ENCODE assay signal across 1 cellular context in the genomic region with DNA sequence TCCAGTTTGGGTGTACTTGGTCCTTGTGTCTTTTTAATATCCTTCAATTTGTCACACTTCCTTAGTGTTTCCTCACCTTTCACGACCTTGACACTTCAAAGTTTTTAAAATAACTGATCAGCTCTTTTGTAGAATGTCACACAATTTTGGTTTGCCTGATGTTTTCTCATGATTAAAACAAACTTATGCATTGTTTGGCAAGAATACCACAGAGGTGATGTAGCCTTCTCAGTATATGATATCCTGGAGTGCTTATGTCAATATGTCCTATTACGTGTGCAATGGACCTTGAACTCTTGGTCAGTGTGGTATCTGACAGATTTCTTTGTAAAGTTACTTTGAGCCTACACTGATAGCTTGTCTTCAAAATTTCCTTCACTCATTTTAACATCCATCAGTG.
TF ChIP-seq lines count a peak whose summit lies in the region.

No MANE protein-coding gene starts in this region.

TF ChIP-seq in HepG2, 621 proteins besides CTCF, POLR2A, EP300 and RAD21 (continued from another document and continues in another):
- TF ChIP-seq, protein P1, sequence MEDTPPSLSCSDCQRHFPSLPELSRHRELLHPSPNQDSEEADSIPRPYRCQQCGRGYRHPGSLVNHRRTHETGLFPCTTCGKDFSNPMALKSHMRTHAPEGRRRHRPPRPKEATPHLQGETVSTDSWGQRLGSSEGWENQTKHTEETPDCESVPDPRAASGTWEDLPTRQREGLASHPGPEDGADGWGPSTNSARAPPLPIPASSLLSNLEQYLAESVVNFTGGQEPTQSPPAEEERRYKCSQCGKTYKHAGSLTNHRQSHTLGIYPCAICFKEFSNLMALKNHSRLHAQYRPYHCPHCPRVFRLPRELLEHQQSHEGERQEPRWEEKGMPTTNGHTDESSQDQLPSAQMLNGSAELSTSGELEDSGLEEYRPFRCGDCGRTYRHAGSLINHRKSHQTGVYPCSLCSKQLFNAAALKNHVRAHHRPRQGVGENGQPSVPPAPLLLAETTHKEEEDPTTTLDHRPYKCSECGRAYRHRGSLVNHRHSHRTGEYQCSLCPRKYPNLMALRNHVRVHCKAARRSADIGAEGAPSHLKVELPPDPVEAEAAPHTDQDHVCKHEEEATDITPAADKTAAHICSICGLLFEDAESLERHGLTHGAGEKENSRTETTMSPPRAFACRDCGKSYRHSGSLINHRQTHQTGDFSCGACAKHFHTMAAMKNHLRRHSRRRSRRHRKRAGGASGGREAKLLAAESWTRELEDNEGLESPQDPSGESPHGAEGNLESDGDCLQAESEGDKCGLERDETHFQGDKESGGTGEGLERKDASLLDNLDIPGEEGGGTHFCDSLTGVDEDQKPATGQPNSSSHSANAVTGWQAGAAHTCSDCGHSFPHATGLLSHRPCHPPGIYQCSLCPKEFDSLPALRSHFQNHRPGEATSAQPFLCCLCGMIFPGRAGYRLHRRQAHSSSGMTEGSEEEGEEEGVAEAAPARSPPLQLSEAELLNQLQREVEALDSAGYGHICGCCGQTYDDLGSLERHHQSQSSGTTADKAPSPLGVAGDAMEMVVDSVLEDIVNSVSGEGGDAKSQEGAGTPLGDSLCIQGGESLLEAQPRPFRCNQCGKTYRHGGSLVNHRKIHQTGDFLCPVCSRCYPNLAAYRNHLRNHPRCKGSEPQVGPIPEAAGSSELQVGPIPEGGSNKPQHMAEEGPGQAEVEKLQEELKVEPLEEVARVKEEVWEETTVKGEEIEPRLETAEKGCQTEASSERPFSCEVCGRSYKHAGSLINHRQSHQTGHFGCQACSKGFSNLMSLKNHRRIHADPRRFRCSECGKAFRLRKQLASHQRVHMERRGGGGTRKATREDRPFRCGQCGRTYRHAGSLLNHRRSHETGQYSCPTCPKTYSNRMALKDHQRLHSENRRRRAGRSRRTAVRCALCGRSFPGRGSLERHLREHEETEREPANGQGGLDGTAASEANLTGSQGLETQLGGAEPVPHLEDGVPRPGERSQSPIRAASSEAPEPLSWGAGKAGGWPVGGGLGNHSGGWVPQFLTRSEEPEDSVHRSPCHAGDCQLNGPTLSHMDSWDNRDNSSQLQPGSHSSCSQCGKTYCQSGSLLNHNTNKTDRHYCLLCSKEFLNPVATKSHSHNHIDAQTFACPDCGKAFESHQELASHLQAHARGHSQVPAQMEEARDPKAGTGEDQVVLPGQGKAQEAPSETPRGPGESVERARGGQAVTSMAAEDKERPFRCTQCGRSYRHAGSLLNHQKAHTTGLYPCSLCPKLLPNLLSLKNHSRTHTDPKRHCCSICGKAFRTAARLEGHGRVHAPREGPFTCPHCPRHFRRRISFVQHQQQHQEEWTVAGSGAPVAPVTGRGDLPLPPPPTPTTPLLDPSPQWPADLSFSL (CRISPR knock-in tag; IDR thresholded peaks at IDR 0.05) = peak; percentile 69; the same call in 1 of the 2 replicates
- TF ChIP-seq, protein P2, sequence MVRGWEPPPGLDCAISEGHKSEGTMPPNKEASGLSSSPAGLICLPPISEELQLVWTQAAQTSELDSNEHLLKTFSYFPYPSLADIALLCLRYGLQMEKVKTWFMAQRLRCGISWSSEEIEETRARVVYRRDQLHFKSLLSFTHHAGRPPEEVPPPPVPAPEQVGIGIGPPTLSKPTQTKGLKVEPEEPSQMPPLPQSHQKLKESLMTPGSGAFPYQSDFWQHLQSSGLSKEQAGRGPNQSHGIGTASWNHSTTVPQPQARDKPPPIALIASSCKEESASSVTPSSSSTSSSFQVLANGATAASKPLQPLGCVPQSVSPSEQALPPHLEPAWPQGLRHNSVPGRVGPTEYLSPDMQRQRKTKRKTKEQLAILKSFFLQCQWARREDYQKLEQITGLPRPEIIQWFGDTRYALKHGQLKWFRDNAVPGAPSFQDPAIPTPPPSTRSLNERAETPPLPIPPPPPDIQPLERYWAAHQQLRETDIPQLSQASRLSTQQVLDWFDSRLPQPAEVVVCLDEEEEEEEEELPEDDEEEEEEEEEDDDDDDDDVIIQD (CRISPR knock-in tag; IDR thresholded peaks at IDR 0.05; ENCODE audit: low read depth) = 0 out of 2 replicates have a peak, but pooled peaks have one; percentile 53
- TF ChIP-seq, protein P3, sequence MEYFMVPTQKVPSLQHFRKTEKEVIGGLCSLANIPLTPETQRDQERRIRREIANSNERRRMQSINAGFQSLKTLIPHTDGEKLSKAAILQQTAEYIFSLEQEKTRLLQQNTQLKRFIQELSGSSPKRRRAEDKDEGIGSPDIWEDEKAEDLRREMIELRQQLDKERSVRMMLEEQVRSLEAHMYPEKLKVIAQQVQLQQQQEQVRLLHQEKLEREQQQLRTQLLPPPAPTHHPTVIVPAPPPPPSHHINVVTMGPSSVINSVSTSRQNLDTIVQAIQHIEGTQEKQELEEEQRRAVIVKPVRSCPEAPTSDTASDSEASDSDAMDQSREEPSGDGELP (IDR thresholded peaks at IDR 0.05; ENCODE audit: borderline replicate concordance, low read depth) = no peak; the same call in 1 of the 2 replicates
- peak; percentile 71 for TF ChIP-seq CEBPB (IDR thresholded peaks at IDR 0.05; ENCODE audit: borderline replicate concordance, low read depth, low read length)
- TF ChIP-seq ZNF12 (CRISPR knock-in tag; IDR thresholded peaks at IDR 0.05) = peak; percentile 60; the same call in 1 of the 2 replicates
- peak; percentile 80; the same call in 1 of the 2 replicates for TF ChIP-seq ZNF792 (CRISPR knock-in tag; IDR thresholded peaks at IDR 0.05)
- TF ChIP-seq ZNF761 (CRISPR knock-in tag; conservative IDR thresholded peaks at IDR 0.05) = no peak
- TF ChIP-seq HNRNPK (IDR thresholded peaks at IDR 0.05; ENCODE audit: low read depth, low read length, poor library complexity, severe bottlenecking) = no peak
- no peak for TF ChIP-seq ZNF230 (CRISPR knock-in tag; IDR thresholded peaks at IDR 0.05)
- no peak for TF ChIP-seq SOX13 (IDR thresholded peaks at IDR 0.05)
- peak in 1 of 2 experiments; percentile 94; a peak in 2 of 4 replicates for TF ChIP-seq SOX13 (CRISPR knock-in tag; conservative IDR thresholded peaks at IDR 0.05 in 1 of 2, IDR thresholded peaks at IDR 0.05 in 1 of 2)
- TF ChIP-seq, protein P4, sequence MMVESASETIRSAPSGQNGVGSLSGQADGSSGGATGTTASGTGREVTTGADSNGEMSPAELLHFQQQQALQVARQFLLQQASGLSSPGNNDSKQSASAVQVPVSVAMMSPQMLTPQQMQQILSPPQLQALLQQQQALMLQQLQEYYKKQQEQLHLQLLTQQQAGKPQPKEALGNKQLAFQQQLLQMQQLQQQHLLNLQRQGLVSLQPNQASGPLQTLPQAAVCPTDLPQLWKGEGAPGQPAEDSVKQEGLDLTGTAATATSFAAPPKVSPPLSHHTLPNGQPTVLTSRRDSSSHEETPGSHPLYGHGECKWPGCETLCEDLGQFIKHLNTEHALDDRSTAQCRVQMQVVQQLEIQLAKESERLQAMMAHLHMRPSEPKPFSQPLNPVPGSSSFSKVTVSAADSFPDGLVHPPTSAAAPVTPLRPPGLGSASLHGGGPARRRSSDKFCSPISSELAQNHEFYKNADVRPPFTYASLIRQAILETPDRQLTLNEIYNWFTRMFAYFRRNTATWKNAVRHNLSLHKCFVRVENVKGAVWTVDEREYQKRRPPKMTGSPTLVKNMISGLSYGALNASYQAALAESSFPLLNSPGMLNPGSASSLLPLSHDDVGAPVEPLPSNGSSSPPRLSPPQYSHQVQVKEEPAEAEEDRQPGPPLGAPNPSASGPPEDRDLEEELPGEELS (CRISPR knock-in tag; IDR thresholded peaks at IDR 0.05) = peak; percentile 73
- TF ChIP-seq KDM3A (CRISPR knock-in tag; IDR thresholded peaks at IDR 0.05; ENCODE audit: low read depth) = peak; percentile 62; the same call in 1 of the 2 replicates
- peak; percentile 74 for TF ChIP-seq FOSL2 (CRISPR knock-in tag; IDR thresholded peaks at IDR 0.05)
- TF ChIP-seq THAP11 (CRISPR knock-in tag; IDR thresholded peaks at IDR 0.05) = peak; percentile 67
- TF ChIP-seq NFRKB (IDR thresholded peaks at IDR 0.05) = no peak
- TF ChIP-seq FOXA1 (IDR thresholded peaks at IDR 0.05) = peak; percentile 78
- peak; percentile 99 for TF ChIP-seq FOXA1 (CRISPR knock-in tag; IDR thresholded peaks at IDR 0.05)
- TF ChIP-seq JARID2 (CRISPR knock-in tag; IDR thresholded peaks at IDR 0.05; ENCODE audit: insufficient replicate concordance) = no peak
- TF ChIP-seq LCORL (IDR thresholded peaks at IDR 0.05) = no peak; the same call in 1 of the 2 replicates
- TF ChIP-seq LCORL (CRISPR knock-in tag; IDR thresholded peaks at IDR 0.05) = peak; percentile 53; the same call in 1 of the 2 replicates
- peak; percentile 77 for TF ChIP-seq HDAC2 (CRISPR knock-in tag; IDR thresholded peaks at IDR 0.05)
- 0 out of 2 replicates have a peak, but pooled peaks have one; percentile 14 for TF ChIP-seq ZSCAN9 (CRISPR knock-in tag; IDR thresholded peaks at IDR 0.05; ENCODE audit: borderline replicate concordance)
- TF ChIP-seq, protein P5, sequence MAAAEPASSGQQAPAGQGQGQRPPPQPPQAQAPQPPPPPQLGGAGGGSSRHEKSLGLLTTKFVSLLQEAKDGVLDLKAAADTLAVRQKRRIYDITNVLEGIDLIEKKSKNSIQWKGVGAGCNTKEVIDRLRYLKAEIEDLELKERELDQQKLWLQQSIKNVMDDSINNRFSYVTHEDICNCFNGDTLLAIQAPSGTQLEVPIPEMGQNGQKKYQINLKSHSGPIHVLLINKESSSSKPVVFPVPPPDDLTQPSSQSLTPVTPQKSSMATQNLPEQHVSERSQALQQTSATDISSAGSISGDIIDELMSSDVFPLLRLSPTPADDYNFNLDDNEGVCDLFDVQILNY (CRISPR knock-in tag; conservative IDR thresholded peaks at IDR 0.05) = no peak
- TF ChIP-seq, protein P6, sequence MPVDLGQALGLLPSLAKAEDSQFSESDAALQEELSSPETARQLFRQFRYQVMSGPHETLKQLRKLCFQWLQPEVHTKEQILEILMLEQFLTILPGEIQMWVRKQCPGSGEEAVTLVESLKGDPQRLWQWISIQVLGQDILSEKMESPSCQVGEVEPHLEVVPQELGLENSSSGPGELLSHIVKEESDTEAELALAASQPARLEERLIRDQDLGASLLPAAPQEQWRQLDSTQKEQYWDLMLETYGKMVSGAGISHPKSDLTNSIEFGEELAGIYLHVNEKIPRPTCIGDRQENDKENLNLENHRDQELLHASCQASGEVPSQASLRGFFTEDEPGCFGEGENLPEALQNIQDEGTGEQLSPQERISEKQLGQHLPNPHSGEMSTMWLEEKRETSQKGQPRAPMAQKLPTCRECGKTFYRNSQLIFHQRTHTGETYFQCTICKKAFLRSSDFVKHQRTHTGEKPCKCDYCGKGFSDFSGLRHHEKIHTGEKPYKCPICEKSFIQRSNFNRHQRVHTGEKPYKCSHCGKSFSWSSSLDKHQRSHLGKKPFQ (CRISPR knock-in tag; IDR thresholded peaks at IDR 0.05; ENCODE audit: insufficient replicate concordance) = no peak
- no peak for TF ChIP-seq SNAI1 (CRISPR knock-in tag; IDR thresholded peaks at IDR 0.05; ENCODE audit: borderline replicate concordance)
- no peak for TF ChIP-seq REXO4 (CRISPR knock-in tag; IDR thresholded peaks at IDR 0.05; ENCODE audit: borderline replicate concordance)
- TF ChIP-seq TBX2 (CRISPR knock-in tag; IDR thresholded peaks at IDR 0.05; ENCODE audit: borderline replicate concordance) = peak; percentile 83
- TF ChIP-seq ZNF354B (CRISPR knock-in tag; IDR thresholded peaks at IDR 0.05) = no peak
- no peak for TF ChIP-seq ARHGAP35 (CRISPR knock-in tag; IDR thresholded peaks at IDR 0.05; ENCODE audit: borderline replicate concordance)
- TF ChIP-seq ZBTB1 (CRISPR knock-in tag; IDR thresholded peaks at IDR 0.05; ENCODE audit: borderline replicate concordance) = no peak
- TF ChIP-seq TEAD2 (CRISPR knock-in tag; IDR thresholded peaks at IDR 0.05) = no peak
- no peak for TF ChIP-seq CHD2 (IDR thresholded peaks at IDR 0.05; ENCODE audit: low read depth, low read length)
- peak; percentile 84 for TF ChIP-seq CREM (IDR thresholded peaks at IDR 0.05)
- TF ChIP-seq CREM (CRISPR knock-in tag; IDR thresholded peaks at IDR 0.05) = no peak
- no peak for TF ChIP-seq ZNF543 (CRISPR knock-in tag; IDR thresholded peaks at IDR 0.05)
- no peak for TF ChIP-seq ARID2 (CRISPR knock-in tag; IDR thresholded peaks at IDR 0.05; ENCODE audit: borderline replicate concordance)
- TF ChIP-seq, protein P7, sequence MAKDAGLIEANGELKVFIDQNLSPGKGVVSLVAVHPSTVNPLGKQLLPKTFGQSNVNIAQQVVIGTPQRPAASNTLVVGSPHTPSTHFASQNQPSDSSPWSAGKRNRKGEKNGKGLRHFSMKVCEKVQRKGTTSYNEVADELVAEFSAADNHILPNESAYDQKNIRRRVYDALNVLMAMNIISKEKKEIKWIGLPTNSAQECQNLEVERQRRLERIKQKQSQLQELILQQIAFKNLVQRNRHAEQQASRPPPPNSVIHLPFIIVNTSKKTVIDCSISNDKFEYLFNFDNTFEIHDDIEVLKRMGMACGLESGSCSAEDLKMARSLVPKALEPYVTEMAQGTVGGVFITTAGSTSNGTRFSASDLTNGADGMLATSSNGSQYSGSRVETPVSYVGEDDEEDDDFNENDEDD (CRISPR knock-in tag; IDR thresholded peaks at IDR 0.05; ENCODE audit: borderline replicate concordance) = no peak
- TF ChIP-seq MTA3 (CRISPR knock-in tag; IDR thresholded peaks at IDR 0.05) = no peak
- no peak for TF ChIP-seq PAX8 (CRISPR knock-in tag; IDR thresholded peaks at IDR 0.05; ENCODE audit: borderline replicate concordance)
- peak; percentile 94 for TF ChIP-seq TEAD3 (CRISPR knock-in tag; optimal IDR thresholded peaks at IDR 0.05; ENCODE audit: borderline replicate concordance)
- TF ChIP-seq, protein P8, sequence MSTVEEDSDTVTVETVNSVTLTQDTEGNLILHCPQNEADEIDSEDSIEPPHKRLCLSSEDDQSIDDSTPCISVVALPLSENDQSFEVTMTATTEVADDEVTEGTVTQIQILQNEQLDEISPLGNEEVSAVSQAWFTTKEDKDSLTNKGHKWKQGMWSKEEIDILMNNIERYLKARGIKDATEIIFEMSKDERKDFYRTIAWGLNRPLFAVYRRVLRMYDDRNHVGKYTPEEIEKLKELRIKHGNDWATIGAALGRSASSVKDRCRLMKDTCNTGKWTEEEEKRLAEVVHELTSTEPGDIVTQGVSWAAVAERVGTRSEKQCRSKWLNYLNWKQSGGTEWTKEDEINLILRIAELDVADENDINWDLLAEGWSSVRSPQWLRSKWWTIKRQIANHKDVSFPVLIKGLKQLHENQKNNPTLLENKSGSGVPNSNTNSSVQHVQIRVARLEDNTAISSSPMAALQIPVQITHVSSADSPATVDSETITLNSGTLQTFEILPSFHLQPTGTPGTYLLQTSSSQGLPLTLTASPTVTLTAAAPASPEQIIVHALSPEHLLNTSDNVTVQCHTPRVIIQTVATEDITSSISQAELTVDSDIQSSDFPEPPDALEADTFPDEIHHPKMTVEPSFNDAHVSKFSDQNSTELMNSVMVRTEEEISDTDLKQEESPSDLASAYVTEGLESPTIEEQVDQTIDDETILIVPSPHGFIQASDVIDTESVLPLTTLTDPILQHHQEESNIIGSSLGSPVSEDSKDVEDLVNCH (CRISPR knock-in tag; IDR thresholded peaks at IDR 0.05) = no peak
- no peak for TF ChIP-seq PHF5A (CRISPR knock-in tag; IDR thresholded peaks at IDR 0.05; ENCODE audit: low read depth, unreplicated experiment)
- no peak for TF ChIP-seq ZNF367 (CRISPR knock-in tag; IDR thresholded peaks at IDR 0.05; ENCODE audit: borderline replicate concordance)
- peak; percentile 97 for TF ChIP-seq SOX5 (CRISPR knock-in tag; IDR thresholded peaks at IDR 0.05; ENCODE audit: borderline replicate concordance)
- no peak for TF ChIP-seq ZNF251 (CRISPR knock-in tag; IDR thresholded peaks at IDR 0.05)
- TF ChIP-seq, protein P9, sequence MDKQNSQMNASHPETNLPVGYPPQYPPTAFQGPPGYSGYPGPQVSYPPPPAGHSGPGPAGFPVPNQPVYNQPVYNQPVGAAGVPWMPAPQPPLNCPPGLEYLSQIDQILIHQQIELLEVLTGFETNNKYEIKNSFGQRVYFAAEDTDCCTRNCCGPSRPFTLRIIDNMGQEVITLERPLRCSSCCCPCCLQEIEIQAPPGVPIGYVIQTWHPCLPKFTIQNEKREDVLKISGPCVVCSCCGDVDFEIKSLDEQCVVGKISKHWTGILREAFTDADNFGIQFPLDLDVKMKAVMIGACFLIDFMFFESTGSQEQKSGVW (CRISPR knock-in tag; IDR thresholded peaks at IDR 0.05; ENCODE audit: borderline replicate concordance) = no peak
- no peak for TF ChIP-seq ZNF101 (CRISPR knock-in tag; IDR thresholded peaks at IDR 0.05; ENCODE audit: borderline replicate concordance, low read depth)
